ENCODE assay signal across 9 cellular contexts in genomic region chr11:76588455-76589325, GRCh38.
DNase-seq lines count a peak whose midpoint lies in the region; ATAC-seq and TF ChIP-seq lines count a peak whose summit lies in the region.
"Had no signal": no experiment of that assay in that cellular context is flagged by ENCODE, and none has a peak within 500 bp of the region (broad histone marks: within the 10 kb centered on the region; RNA-seq: fewer than 3 reads in every experiment).

No MANE protein-coding gene starts in this region.

- no peaks in the 10 kb centered on the region for H3K27me3 ChIP-seq in gastrocnemius medialis
- no peaks in the 10 kb centered on the region for H3K27me3 ChIP-seq in Karpas-422 (ENCODE audit: low read length)

- H3K9me3 ChIP-seq in gastrocnemius medialis (no peaks in the 10 kb centered on the region), Karpas-422 (ENCODE audit: low read length) (no peaks in the 10 kb centered on the region)

- H3K4me3 Mint-ChIP-seq in glutamatergic neuron (ENCODE audit: unreplicated experiment) = no peak overlapping the region

- no peaks in the 10 kb centered on the region for H3K36me3 Mint-ChIP-seq in glutamatergic neuron (ENCODE audit: unreplicated experiment)

- no peak for TF ChIP-seq POLR2A in gastrocnemius medialis (IDR thresholded peaks at IDR 0.05)

- no peak overlapping the region for H3K27ac Mint-ChIP-seq in glutamatergic neuron (ENCODE audit: unreplicated experiment)

- H3K9me2 ChIP-seq in Karpas-422 (replicated peaks; ENCODE audit: insufficient read depth, low read length) = no peaks in the 10 kb centered on the region

- DNase-seq in CMK (ENCODE audit: low read depth) (peak; percentile 92), fibroblast of the aortic adventitia (ENCODE audit: low read depth) (peak; percentile 35), gastrocnemius medialis (peak in 1 of 2 donors; percentile 41), Karpas-422 (no peak), glutamatergic neuron (no peak)
- DNase-seq in activated CD4-positive, CD25-positive, alpha-beta regulatory T cell treated with anti-CD3 and anti-CD28 coated beads, Interleukin-2, amount 50 U/mL, for 72 hours = peak; percentile 69

- H3K9me3 Mint-ChIP-seq in glutamatergic neuron (ENCODE audit: unreplicated experiment) = no peaks in the 10 kb centered on the region

- H3K4me1 ChIP-seq in gastrocnemius medialis (peaks cover 0 to 8% of the 10 kb centered on the region in 2 donors), Karpas-422 (ENCODE audit: low read length) (peaks cover 6% of the 10 kb centered on the region)

- H3K4me2 ChIP-seq in Karpas-422 (ENCODE audit: low read depth, low read length, poor library complexity, severe bottlenecking) = no peak overlapping the region
- H3K4me2 ChIP-seq: PC-9 had no signal

- H3K4me3 ChIP-seq in fibroblast of the aortic adventitia (ENCODE audit: low read depth, low read length) (no peak overlapping the region), gastrocnemius medialis (no peak overlapping the region), Karpas-422 (ENCODE audit: low read length) (no peak overlapping the region)
- H3K4me3 ChIP-seq: PC-9 had no signal

- H3K27ac ChIP-seq in gastrocnemius medialis = peak overlapping the region; percentile 63 to 83 (median 74)
- H3K27ac ChIP-seq in Karpas-422 (ENCODE audit: low read length) = no peak overlapping the region
- H3K27ac ChIP-seq: PC-9 had no signal

- TF ChIP-seq CTCF in fibroblast of the aortic adventitia (IDR thresholded peaks at IDR 0.05; ENCODE audit: insufficient read depth, low read length) (no peak), gastrocnemius medialis (IDR thresholded peaks at IDR 0.05 in 4 of 5, conservative IDR thresholded peaks at IDR 0.05 in 1 of 5) (no peak), glutamatergic neuron (IDR thresholded peaks at IDR 0.05; ENCODE audit: partially characterized antibody, unreplicated experiment) (no peak)

- in situ Hi-C loops in gastrocnemius medialis (cut with MboI; ENCODE audit: low sequenced_read_pairs in 4 of 4) = loop anchor here in 1 of 4 donors (25.0 kb wide), 1 partner anchor 99 kb away; no protein-coding TSS in a partner anchor

- no peak overlapping the region for H3K9ac ChIP-seq in Karpas-422 (ENCODE audit: low read length)

- H3K36me3 ChIP-seq in gastrocnemius medialis = no peaks in the 10 kb centered on the region
- no peaks in the 10 kb centered on the region for H3K36me3 ChIP-seq in Karpas-422 (ENCODE audit: insufficient read depth, low read length)

- no peaks in the 10 kb centered on the region for H3K79me2 ChIP-seq in Karpas-422 (ENCODE audit: low read length)

- no peaks in the 10 kb centered on the region for H3K4me1 Mint-ChIP-seq in glutamatergic neuron (ENCODE audit: low read depth, unreplicated experiment)

- H2AFZ ChIP-seq in Karpas-422 (ENCODE audit: low read length) = no peak overlapping the region
- H2AFZ ChIP-seq: PC-9 had no signal

- ATAC-seq in gastrocnemius medialis = peak; percentile 66 to 75
- ATAC-seq in HG02973 (IDR thresholded peaks at IDR 0.05; ENCODE audit: unreplicated experiment) = no peak
- no peak for ATAC-seq in HG03378 (IDR thresholded peaks at IDR 0.05; ENCODE audit: unreplicated experiment)

- H3K27me3 Mint-ChIP-seq in glutamatergic neuron (ENCODE audit: unreplicated experiment) = no peaks in the 10 kb centered on the region

- H4K20me1 ChIP-seq in Karpas-422 (ENCODE audit: insufficient read depth, low read depth, low read length) = no peaks in the 10 kb centered on the region

- intact Hi-C loops in gastrocnemius medialis (cut with DNase I; ENCODE audit: low total_unique reads) = no loop called here

Comparison
In these comparisons a context has a peak if more than half of its experiments do, and no peak if none do; other contexts are left out.
1. DNase-seq: peak in CMK (single experiment), activated CD4-positive, CD25-positive, alpha-beta regulatory T cell treated with anti-CD3 and anti-CD28 coated beads, Interleukin-2, amount 50 U/mL, for 72 hours (single experiment) and fibroblast of the aortic adventitia (single experiment); none in Karpas-422 (single experiment) and glutamatergic neuron (single experiment).
2. ATAC-seq: peak in gastrocnemius medialis (2 of 2); none in HG02973 (single experiment) and HG03378 (single experiment).